ENCODE assay signal across 21 cellular contexts in genomic region chr19:17088552-17088951, GRCh38. TPM values are rescaled to one million over a fixed set of nuclear protein-coding genes. Genes with fewer than 3 reads are reported as not detected.
A peak's percentile ranks its signal among the peaks of the same experiment; 100 is the strongest.
DNase-seq lines count a peak whose midpoint lies in the region; ATAC-seq and TF ChIP-seq lines count a peak whose summit lies in the region.
"Had no signal": no experiment of that assay in that cellular context is flagged by ENCODE, and none has a peak within 500 bp of the region (broad histone marks: within the 10 kb centered on the region; RNA-seq: fewer than 3 reads in every experiment).

No MANE protein-coding gene starts in this region.

- no peak overlapping the region for H2AFZ ChIP-seq in SK-N-SH (ENCODE audit: low read depth)

- H3K9ac ChIP-seq in SK-N-SH: no peak overlapping the region
- H3K9ac ChIP-seq in duodenal mucosa (ENCODE audit: low read depth in 1 of 2, low read length in 2 of 2): no peak overlapping the region

- peak overlapping the region in 7 of 10 donors; percentile 11 to 73 (median 65) for H3K27ac Mint-ChIP-seq in naive thymus-derived CD8-positive, alpha-beta T cell

- H3K9me3 ChIP-seq in SK-N-SH (no peaks in the 10 kb centered on the region), duodenal mucosa (ENCODE audit: control insufficient read depth in 1 of 2, low read length in 2 of 2) (no peaks in the 10 kb centered on the region), tibial nerve (no peaks in the 10 kb centered on the region)
- H3K9me3 ChIP-seq: SJCRH30 had no signal

- H3K4me3 ChIP-seq in SK-N-SH (ENCODE audit: low read depth in 2 of 2, low read length in 1 of 2): no peak overlapping the region
- H3K4me3 ChIP-seq in duodenal mucosa (ENCODE audit: low read depth in 1 of 2, low read length in 2 of 2): no peak overlapping the region
- no peak overlapping the region for H3K4me3 ChIP-seq in tibial nerve
- H3K4me3 ChIP-seq: SJCRH30 had no signal

- no peaks in the 10 kb centered on the region for H3K9me2 ChIP-seq in SK-N-SH

- H4K20me1 ChIP-seq in SK-N-SH (ENCODE audit: insufficient read depth): peaks cover 44% of the 10 kb centered on the region

- peaks cover 33% of the 10 kb centered on the region for H3F3A ChIP-seq in SK-N-SH (replicated peaks; ENCODE audit: insufficient read depth)

- no peak overlapping the region for H3K4me3 Mint-ChIP-seq in naive thymus-derived CD8-positive, alpha-beta T cell
- H3K4me3 Mint-ChIP-seq: type B pancreatic cell had no signal

- POLR2A ChIA-PET in SK-N-SH (lab: Yijun Ruan, JAX): no interaction called here
- POLR2A ChIA-PET in naive thymus-derived CD8-positive, alpha-beta T cell (lab: Charles Lee): interaction anchor here (0.6 kb wide), 1 partner anchor 87 kb away, joined by 4 read pairs; no protein-coding TSS in a partner anchor

- CTCF ChIA-PET in SK-N-SH (lab: Yijun Ruan, JAX): interaction anchor here (0.8 kb wide), 1 partner anchor 9 kb away, joined by 3 read pairs; no protein-coding TSS in a partner anchor

- H3K79me2 ChIP-seq in SK-N-SH (ENCODE audit: insufficient read depth): peaks cover 100% of the 10 kb centered on the region

- H3K36me3 ChIP-seq in SK-N-SH (replicated peaks in 1 of 2; ENCODE audit: control insufficient read depth in 1 of 2, insufficient read depth in 2 of 2, low read length in 1 of 2): peaks cover 0 to 7% of the 10 kb centered on the region in 2 experiments
- H3K36me3 ChIP-seq in duodenal mucosa (ENCODE audit: control insufficient read depth in 1 of 2, insufficient read depth in 2 of 2, low read length in 2 of 2): peaks cover 5 to 6% of the 10 kb centered on the region in 2 donors
- H3K36me3 ChIP-seq in tibial nerve: peaks cover 0 to 6% (median 0%) of the 10 kb centered on the region in 3 donors
- H3K36me3 ChIP-seq: SJCRH30 had no signal

- DNase-seq in SK-N-SH: no peak
- no peak for DNase-seq in naive thymus-derived CD8-positive, alpha-beta T cell
- DNase-seq in tibial nerve (ENCODE audit: low spot score in 2 of 2): no peak
- DNase-seq in ureter (ENCODE audit: low spot score): no peak
- no peak for DNase-seq in HCEC 1CT
- DNase-seq: activated CD4-positive, alpha-beta T cell treated with anti-CD3 and anti-CD28 coated beads for 1 hour; activated naive CD4-positive, alpha-beta T cell; DMS79; islet precursor cell; mesendoderm; NCI-H1105 treated with DMSO at 0.1 percent for 48 hours; NCI-H69; occipital lobe; OCI-M1; stimulated activated CD4-positive, alpha-beta T cell treated with anti-CD3 and anti-CD28 coated beads, Interleukin-2, amount 100 ng/mL, for 48 hours had no signal

- no peak for TF ChIP-seq RAD21 in SK-N-SH (IDR thresholded peaks at IDR 0.05; ENCODE audit: low read length)

- H3K4me2 ChIP-seq in SK-N-SH: peak overlapping the region; percentile 50; the same call in 1 of the 2 replicates

- H3K4me1 ChIP-seq in SK-N-SH (ENCODE audit: control insufficient read depth in 1 of 2, insufficient read depth in 2 of 2, low read depth in 1 of 2, low read length in 1 of 2) (peaks cover 0 to 5% of the 10 kb centered on the region in 2 experiments; a peak in 2 of 4 replicates), duodenal mucosa (ENCODE audit: control insufficient read depth in 1 of 2, insufficient read depth in 2 of 2, low read length in 2 of 2) (peaks cover 14 to 27% of the 10 kb centered on the region in 2 donors), tibial nerve (peaks cover 0 to 79% (median 38%) of the 10 kb centered on the region in 4 donors)

- TF ChIP-seq POLR2A in tibial nerve (IDR thresholded peaks at IDR 0.05): no peak

- WGBS in SK-N-SH (ENCODE audit: low lambda C conversion rate): 98% methylated on average over 5 of the region's 5 CpGs
- 68 to 84% methylated on average over 5 of the region's 5 CpGs for WGBS in tibial nerve, 2 donors

- no peaks in the 10 kb centered on the region for H3K27me3 Mint-ChIP-seq in naive thymus-derived CD8-positive, alpha-beta T cell
- H3K27me3 Mint-ChIP-seq: type B pancreatic cell had no signal

- H3K27me3 ChIP-seq in SK-N-SH (ENCODE audit: insufficient read depth): no peaks in the 10 kb centered on the region
- H3K27me3 ChIP-seq in duodenal mucosa (ENCODE audit: control insufficient read depth in 1 of 2, insufficient read depth in 2 of 2, low read length in 2 of 2): no peaks in the 10 kb centered on the region
- no peaks in the 10 kb centered on the region for H3K27me3 ChIP-seq in tibial nerve
- H3K27me3 ChIP-seq: SJCRH30 had no signal

- peak overlapping the region in 1 of 2 experiments; percentile 90; a peak in 2 of 4 replicates for H3K27ac ChIP-seq in SK-N-SH (ENCODE audit: low read depth in 2 of 2, low read length in 1 of 2)
- H3K27ac ChIP-seq in duodenal mucosa (ENCODE audit: low read depth, low read length): peak overlapping the region; percentile 34
- peak overlapping the region; percentile 39 to 85 (median 75) for H3K27ac ChIP-seq in tibial nerve
- H3K27ac ChIP-seq: 22Rv1 had no signal

- H3K36me3 Mint-ChIP-seq in naive thymus-derived CD8-positive, alpha-beta T cell: peaks cover 0 to 35% (median 3%) of the 10 kb centered on the region in 3 donors

- H3K4me1 Mint-ChIP-seq in naive thymus-derived CD8-positive, alpha-beta T cell: peaks cover 27 to 82% (median 65%) of the 10 kb centered on the region in 4 donors

- ATAC-seq in SK-N-SH treated with all-trans-retinoic acid at 6 μM for 48 hours (no peak), HG02571 (IDR thresholded peaks at IDR 0.05; ENCODE audit: unreplicated experiment) (no peak)
- ATAC-seq in naive thymus-derived CD8-positive, alpha-beta T cell: no peak

- no peak for TF ChIP-seq CTCF in SK-N-SH (IDR thresholded peaks at IDR 0.05)
- no peak for TF ChIP-seq CTCF in tibial nerve (IDR thresholded peaks at IDR 0.05)

- H3K9me3 Mint-ChIP-seq in naive thymus-derived CD8-positive, alpha-beta T cell: no peaks in the 10 kb centered on the region
- H3K9me3 Mint-ChIP-seq: type B pancreatic cell had no signal

- TF ChIP-seq EP300 in SK-N-SH (IDR thresholded peaks at IDR 0.05; ENCODE audit: borderline replicate concordance in 1 of 2, low read depth in 1 of 2, low read length in 1 of 2) (no peak), tibial nerve (IDR thresholded peaks at IDR 0.05) (no peak)

TF ChIP-seq in SK-N-SH, 30 proteins besides CTCF, POLR2A, EP300 and RAD21 (continues in another document):
- TF ChIP-seq MEF2A (IDR thresholded peaks at IDR 0.05; ENCODE audit: borderline replicate concordance, low read depth): no peak
- no peak for TF ChIP-seq TAF1 (IDR thresholded peaks at IDR 0.05; ENCODE audit: borderline replicate concordance, low read depth, low read length)
- TF ChIP-seq EZH2phosphoT487 (IDR thresholded peaks at IDR 0.05; ENCODE audit: borderline replicate concordance, low read depth): no peak
- no peak for TF ChIP-seq SIN3A (IDR thresholded peaks at IDR 0.05; ENCODE audit: borderline replicate concordance, low read depth, low read length)
- no peak for TF ChIP-seq PBX3 (IDR thresholded peaks at IDR 0.05)

TF ChIP-seq in SK-N-SH treated with all-trans-retinoic acid at 6 μM for 48 hours, 23 proteins besides CTCF, POLR2A, EP300 and RAD21 (continues in another document):
- TF ChIP-seq SNAI2 (CRISPR knock-in tag; IDR thresholded peaks at IDR 0.05): no peak
- no peak for TF ChIP-seq ZNF70 (CRISPR knock-in tag; IDR thresholded peaks at IDR 0.05)
- no peak for TF ChIP-seq RARB (CRISPR knock-in tag; IDR thresholded peaks at IDR 0.05)
- no peak for TF ChIP-seq TSHZ2 (CRISPR knock-in tag; IDR thresholded peaks at IDR 0.05)

RNA-seq across cellular contexts. Expression of gene MYO9B, which starts 13.0 kb away (rescaled TPM):
- polyA plus RNA-seq in SK-N-SH (2012; rRNA removed): 28.4 and 37.6 TPM in 2 replicates
- polyA plus RNA-seq in SK-N-SH (2012; cell fraction: cytosol; rRNA removed): 15.1 and 22.1 TPM in 2 replicates
- 120 and 128 TPM in 2 replicates for polyA plus RNA-seq in SK-N-SH (2012; cell fraction: nucleus; rRNA removed)
- total RNA-seq in naive thymus-derived CD8-positive, alpha-beta T cell: 100 to 1,000 TPM; 169 to 171 TPM
- polyA plus RNA-seq in naive thymus-derived CD8-positive, alpha-beta T cell: 10 to 100 TPM in 1 of 3 donors, 1 to 10 TPM in 2; 3.3 to 22.3 (median 8.0) TPM
- total RNA-seq in tibial nerve: 100 to 1,000 TPM in 3 of 4 donors, 10 to 100 TPM in 1; 61.7 to 201 (median 115) TPM
- total RNA-seq in ureter: 77.3 TPM

RNA-seq across cellular contexts. Expression of gene HAUS8, which starts 13.3 kb away (rescaled TPM):
- 7.4 and 9.6 TPM in 2 replicates for polyA plus RNA-seq in SK-N-SH (2012; rRNA removed)
- polyA plus RNA-seq in SK-N-SH (2012; cell fraction: cytosol; rRNA removed): 7.0 and 8.5 TPM in 2 replicates
- polyA plus RNA-seq in SK-N-SH (2012; cell fraction: nucleus; rRNA removed): 12.9 and 16.9 TPM in 2 replicates
- total RNA-seq in naive thymus-derived CD8-positive, alpha-beta T cell: 10 to 100 TPM; 18.3 to 20.4 TPM
- 10 to 100 TPM in 1 of 3 donors, 1 to 10 TPM in 2; 5.3 to 11.9 (median 5.9) TPM for polyA plus RNA-seq in naive thymus-derived CD8-positive, alpha-beta T cell
- total RNA-seq in tibial nerve: 10 to 100 TPM in 1 of 4 donors, 1 to 10 TPM in 3; 2.6 to 11.6 (median 4.3) TPM
- 10.8 TPM for total RNA-seq in ureter
